In genomic region chr3:159625594-159625993, GRCh38 we compare ENCODE assay signal across 7 cellular contexts.
"Had no signal": no experiment of that assay in that cellular context is flagged by ENCODE, and none has a peak within 500 bp of the region (broad histone marks: within the 10 kb centered on the region; RNA-seq: fewer than 3 reads in every experiment).

No MANE protein-coding gene starts in this region.

- H3K4me3 Mint-ChIP-seq: IgD-negative memory B cell had no signal

- ATAC-seq: HepG2, K562 had no signal

- H3K27ac ChIP-seq: HL-60 had no signal

- DNase-seq: KBM-7, KG1 had no signal

- H3K4me3 ChIP-seq: K562 had no signal

- H3K27ac Mint-ChIP-seq: IgD-negative memory B cell had no signal

- H3K36me3 Mint-ChIP-seq: IgD-negative memory B cell had no signal

- FAIRE-seq: HepG2, HTR-8/SVneo, K562 had no signal

- H3K4me1 Mint-ChIP-seq: IgD-negative memory B cell had no signal
